27 cellular contexts compared by ENCODE assay signal in genomic region chr1:153563339-153563952, GRCh38. TPM values are rescaled to one million over a fixed set of nuclear protein-coding genes. Genes with fewer than 3 reads are reported as not detected.
A peak's percentile ranks its signal among the peaks of the same experiment; 100 is the strongest.
DNase-seq lines count a peak whose midpoint lies in the region; ATAC-seq and TF ChIP-seq lines count a peak whose summit lies in the region.
"Had no signal": no experiment of that assay in that cellular context is flagged by ENCODE, and none has a peak within 500 bp of the region (broad histone marks: within the 10 kb centered on the region; RNA-seq: fewer than 3 reads in every experiment).

No MANE protein-coding gene starts in this region.

- TF ChIP-seq CTCF in epithelial cell of proximal tubule (conservative IDR thresholded peaks at IDR 0.05; ENCODE audit: low read depth, low read length), result no peak
- TF ChIP-seq CTCF in left lung (IDR thresholded peaks at IDR 0.05), result no peak

- H3K27ac ChIP-seq in left lung, result no peak overlapping the region
- H3K27ac ChIP-seq: heart left ventricle, ovary, SJCRH30 had no signal

- peak; percentile 12 for DNase-seq in 8988T
- DNase-seq in NCI-H446 treated with DMSO at 0.1 percent for 48 hours (lab: John Stamatoyannopoulos, UW), result peak; percentile 26
- no peak for DNase-seq in epithelial cell of proximal tubule (ENCODE audit: low read depth)
- DNase-seq in posterior vena cava (ENCODE audit: low spot score), result peak; percentile 47
- DNase-seq in left lung, result no peak
- DNase-seq: ACHN; activated B cell treated with CpG ODN at 0.5 μM for 24 hours; activated CD8-positive, alpha-beta T cell treated with anti-CD3 and anti-CD28 coated beads for 36 hours; activated naive CD4-positive, alpha-beta T cell treated with anti-CD3 and anti-CD28 coated beads for 36 hours; activated T-cell treated with anti-CD3 and anti-CD28 coated beads, Interleukin-2, amount 50 U/mL, for 1 hour; CD4-positive, CD25-positive, alpha-beta regulatory T cell; effector memory CD4-positive, alpha-beta T cell; heart left ventricle; immature natural killer cell; NCI-H1092; NCI-H2081; NCI-H526; SJCRH30; stimulated activated CD4-positive, alpha-beta T cell treated with anti-CD3 and anti-CD28 coated beads, Interleukin-1b, Interleukin-23, amount 100 ng/mL, for 48 hours; stomach had no signal

- H3K4me1 ChIP-seq in left lung, result peaks cover 33 to 51% of the 10 kb centered on the region in 2 donors

- intact Hi-C loops in posterior vena cava (cut with DNase I) (loop anchor here in 1 of 2 donors (10.0 kb wide), 1 partner anchor 49 kb away; no protein-coding TSS in a partner anchor), left lung (cut with DNase I) (loop anchor here in 1 of 2 donors (10.0 kb wide), 1 partner anchor 49 kb away; no protein-coding TSS in a partner anchor)

- ATAC-seq in left lung, result no peak
- no peak for ATAC-seq in GM18519 (IDR thresholded peaks at IDR 0.05; ENCODE audit: low FRiP score, unreplicated experiment)
- ATAC-seq in GM18502 (IDR thresholded peaks at IDR 0.05; ENCODE audit: poor library complexity, unreplicated experiment), result no peak
- no peak for ATAC-seq in HG02610 (IDR thresholded peaks at IDR 0.05; ENCODE audit: unreplicated experiment)
- ATAC-seq: activated CD8-positive, alpha-beta T cell treated with anti-CD3 and anti-CD28 coated beads for 36 hours; heart left ventricle had no signal

- H3K36me3 ChIP-seq in left lung, result no peaks in the 10 kb centered on the region
- H3K36me3 ChIP-seq: heart left ventricle, ovary, SJCRH30, stomach had no signal

- H3K27me3 ChIP-seq in left lung, result no peaks in the 10 kb centered on the region
- H3K27me3 ChIP-seq: heart left ventricle, ovary, SJCRH30, stomach had no signal

- H3K4me3 ChIP-seq in epithelial cell of proximal tubule (ENCODE audit: low read depth, low read length), result peak overlapping the region; percentile 36
- no peak overlapping the region for H3K4me3 ChIP-seq in left lung
- H3K4me3 ChIP-seq: heart left ventricle, lung, ovary, SJCRH30, stomach had no signal

- H3K9me3 ChIP-seq in left lung, result no peaks in the 10 kb centered on the region
- H3K9me3 ChIP-seq: heart left ventricle, ovary, SJCRH30, stomach had no signal

RNA-seq across cellular contexts. Expression of gene S100A2, which starts 2.2 kb away (rescaled TPM):
- total RNA-seq in epithelial cell of proximal tubule (24.8 and 25.6 TPM in 2 replicates), posterior vena cava (1 to 10 TPM; 1.5 to 3.5 TPM), left lung (10 to 100 TPM in 1 of 2 donors, 1 to 10 TPM in 1; 7.1 to 25.9 TPM)
- total RNA-seq: CD4-positive, CD25-positive, alpha-beta regulatory T cell had no signal

RNA-seq across cellular contexts. Expression of gene S100A3, which starts 14.4 kb away (rescaled TPM):
- 10.2 and 27.6 TPM in 2 replicates for total RNA-seq in epithelial cell of proximal tubule
- 1 to 10 TPM; 4.1 to 8.3 TPM for total RNA-seq in posterior vena cava
- 1 to 10 TPM; 1.7 to 7.7 TPM for total RNA-seq in left lung
- total RNA-seq: activated B cell treated with CpG ODN at 0.5 μM for 24 hours; activated CD8-positive, alpha-beta T cell treated with anti-CD3 and anti-CD28 coated beads for 36 hours; activated naive CD4-positive, alpha-beta T cell treated with anti-CD3 and anti-CD28 coated beads for 36 hours; CD4-positive, CD25-positive, alpha-beta regulatory T cell; OCI-LY7; stomach; T-helper 2 cell treated with Interferon-gamma antibody and Interleukin-4, amounts not matched to agents 100 ng/mL and 5 ng/mL, for 36 hours had no signal

RNA-seq across cellular contexts. Expression of gene S100A4, which starts 17.8 kb away (rescaled TPM):
- total RNA-seq in epithelial cell of proximal tubule (31.2 and 33.8 TPM in 2 replicates), posterior vena cava (100 to 1,000 TPM; 286 to 472 TPM), left lung (1,000 to 10,000 TPM in 1 of 2 donors, 100 to 1,000 TPM in 1; 257 to 1,192 TPM)

RNA-seq across cellular contexts. Expression of gene S100A5, which starts 22.7 kb away (rescaled TPM):
- total RNA-seq in epithelial cell of proximal tubule (2.7 and 4.0 TPM in 2 replicates), posterior vena cava (not detected), left lung (under 1 TPM in 1 of 2 donors, not detected in 1; 0.42 TPM)
- total RNA-seq: heart left ventricle, OCI-LY7, ovary, SJCRH30, stomach had no signal

RNA-seq across cellular contexts. Expression of gene S100A6, which starts 27.7 kb away (rescaled TPM):
- 1,217 and 1,569 TPM in 2 replicates for total RNA-seq in epithelial cell of proximal tubule
- 1,000 to 10,000 TPM; 1,174 to 1,536 TPM for total RNA-seq in posterior vena cava
- total RNA-seq in left lung, result 1,000 to 10,000 TPM; 1,672 to 1,797 TPM
- total RNA-seq: OCI-LY7 had no signal

Comparison
In these comparisons a context has a peak if more than half of its experiments do, and no peak if none do; other contexts are left out.
1. DNase-seq: peak in 8988T (single experiment), NCI-H446 treated with DMSO at 0.1 percent for 48 hours (single experiment) and posterior vena cava (single experiment); none in epithelial cell of proximal tubule (single experiment) and left lung (0 of 2).